ENCODE assay signal across 15 cellular contexts in genomic region chr19:3547767-3548282, GRCh38. TPM values are rescaled to one million over a fixed set of nuclear protein-coding genes. Genes with fewer than 3 reads are reported as not detected.
DNase-seq lines count a peak whose midpoint lies in the region; ATAC-seq and TF ChIP-seq lines count a peak whose summit lies in the region.
"Had no signal": no experiment of that assay in that cellular context is flagged by ENCODE, and none has a peak within 500 bp of the region (broad histone marks: within the 10 kb centered on the region; RNA-seq: fewer than 3 reads in every experiment).

No MANE protein-coding gene starts in this region.

- no peaks in the 10 kb centered on the region for H4K20me1 ChIP-seq in OCI-LY1 (ENCODE audit: insufficient read depth, low read length)

- H3K36me3 ChIP-seq in OCI-LY1 (ENCODE audit: insufficient read depth, low read length): peaks cover 42% of the 10 kb centered on the region

- ATAC-seq in activated CD8-positive, alpha-beta T cell treated with anti-CD3 and anti-CD28 coated beads for 36 hours: no peak
- ATAC-seq in activated CD8-positive, alpha-beta T cell treated with anti-CD3 and anti-CD28 coated beads, Interleukin-2, amount 10 ng/mL, durations not matched to agents 7 days and 5 days: no peak
- ATAC-seq in HG02763 (IDR thresholded peaks at IDR 0.05; ENCODE audit: unreplicated experiment) (no peak), GM21825 (IDR thresholded peaks at IDR 0.05; ENCODE audit: unreplicated experiment) (no peak)
- ATAC-seq: HepG2 had no signal

- no peaks in the 10 kb centered on the region for H3K27me3 Mint-ChIP-seq in activated CD8-positive, alpha-beta T cell treated with anti-CD3 and anti-CD28 coated beads for 36 hours
- H3K27me3 Mint-ChIP-seq in activated CD8-positive, alpha-beta T cell treated with anti-CD3 and anti-CD28 coated beads, Interleukin-2, amount 10 ng/mL, durations not matched to agents 7 days and 5 days (ENCODE audit: low read depth): no peaks in the 10 kb centered on the region
- H3K27me3 Mint-ChIP-seq in dendritic cell treated with granulocyte-macrophage colony-stimulating factor and Interleukin-4, amounts not matched to agents 40 ng/mL and 50 ng/mL, for 4 days: no peaks in the 10 kb centered on the region

- H3K4me1 Mint-ChIP-seq in activated CD8-positive, alpha-beta T cell treated with anti-CD3 and anti-CD28 coated beads for 36 hours (ENCODE audit: low read depth): peaks cover 22% of the 10 kb centered on the region
- peaks cover 16% of the 10 kb centered on the region for H3K4me1 Mint-ChIP-seq in activated CD8-positive, alpha-beta T cell treated with anti-CD3 and anti-CD28 coated beads, Interleukin-2, amount 10 ng/mL, durations not matched to agents 7 days and 5 days (ENCODE audit: low read depth)
- peaks cover 67% of the 10 kb centered on the region for H3K4me1 Mint-ChIP-seq in dendritic cell treated with granulocyte-macrophage colony-stimulating factor and Interleukin-4, amounts not matched to agents 40 ng/mL and 50 ng/mL, for 4 days (ENCODE audit: low read depth)
- H3K4me1 Mint-ChIP-seq: GM23338 had no signal

- no peaks in the 10 kb centered on the region for H3K9me2 ChIP-seq in OCI-LY1 (ENCODE audit: low read depth, low read length)

- CTCF ChIA-PET in activated CD8-positive, alpha-beta T cell treated with anti-CD3 and anti-CD28 coated beads for 36 hours (lab: Charles Lee): interaction anchor here (0.9 to 4.2 kb wide), 3 partner anchors 9 to 57 kb away, joined by 3 to 56 read pairs (median 4); partner anchors contain the start of gene MFSD12
- CTCF ChIA-PET in activated CD8-positive, alpha-beta T cell treated with anti-CD3 and anti-CD28 coated beads, Interleukin-2, amount 10 ng/mL, durations not matched to agents 7 days and 5 days (lab: Charles Lee): interaction anchor here (1.5 to 4.7 kb wide), 2 partner anchors 9 to 10 kb away, joined by 3 to 32 read pairs; partner anchors contain the start of genes MFSD12 and TEKTIP1

- DNase-seq in activated CD8-positive, alpha-beta T cell treated with anti-CD3 and anti-CD28 coated beads for 36 hours: no peak
- DNase-seq in activated CD8-positive, alpha-beta T cell treated with anti-CD3 and anti-CD28 coated beads, Interleukin-2, amount 10 ng/mL, durations not matched to agents 7 days and 5 days: no peak
- DNase-seq in substantia nigra (lab: John Stamatoyannopoulos, UW): no peak
- no peak for DNase-seq in SW 1271 (lab: John Stamatoyannopoulos, UW)
- DNase-seq: Kasumi-1, NCI-H1417, NCI-H2029 treated with DMSO at 0.1 percent for 48 hours, NCI-H510A had no signal

- H3K9me3 ChIP-seq in OCI-LY1 (ENCODE audit: low read length): no peaks in the 10 kb centered on the region
- H3K9me3 ChIP-seq: SJSA1 had no signal

- no peak overlapping the region for H3K4me2 ChIP-seq in OCI-LY1 (ENCODE audit: low read length)
- H3K4me2 ChIP-seq: GM23338 had no signal

- H3K4me1 ChIP-seq in OCI-LY1 (ENCODE audit: insufficient read depth, low read length, severe bottlenecking): peaks cover 14% of the 10 kb centered on the region

- no peaks in the 10 kb centered on the region for H3K79me2 ChIP-seq in OCI-LY1 (ENCODE audit: insufficient read depth, low read length)

- intact Hi-C loops in activated CD8-positive, alpha-beta T cell treated with anti-CD3 and anti-CD28 coated beads for 36 hours (cut with micrococcal nuclease): no loop called here
- intact Hi-C loops in dendritic cell treated with granulocyte-macrophage colony-stimulating factor and Interleukin-4, amounts not matched to agents 40 ng/mL and 50 ng/mL, for 4 days (cut with micrococcal nuclease): loop anchor here (5.0 kb wide), 1 partner anchor 159 kb away; the partner anchor contains the start of gene TJP3

- H3K9ac ChIP-seq in OCI-LY1 (ENCODE audit: low read length): no peak overlapping the region

- H3K4me3 Mint-ChIP-seq in activated CD8-positive, alpha-beta T cell treated with anti-CD3 and anti-CD28 coated beads for 36 hours: no peak overlapping the region
- no peak overlapping the region for H3K4me3 Mint-ChIP-seq in activated CD8-positive, alpha-beta T cell treated with anti-CD3 and anti-CD28 coated beads, Interleukin-2, amount 10 ng/mL, durations not matched to agents 7 days and 5 days
- no peak overlapping the region for H3K4me3 Mint-ChIP-seq in dendritic cell treated with granulocyte-macrophage colony-stimulating factor and Interleukin-4, amounts not matched to agents 40 ng/mL and 50 ng/mL, for 4 days
- H3K4me3 Mint-ChIP-seq: GM23338 had no signal

- H3K27ac ChIP-seq in OCI-LY1 (ENCODE audit: low read depth, low read length, poor library complexity, severe bottlenecking) (no peak overlapping the region), substantia nigra (ENCODE audit: low read depth, low read length, poor library complexity, severe bottlenecking) (peak overlapping the region; percentile 93)
- H3K27ac ChIP-seq: SJSA1 had no signal

- H3K9me3 Mint-ChIP-seq in activated CD8-positive, alpha-beta T cell treated with anti-CD3 and anti-CD28 coated beads for 36 hours: no peaks in the 10 kb centered on the region
- H3K9me3 Mint-ChIP-seq in activated CD8-positive, alpha-beta T cell treated with anti-CD3 and anti-CD28 coated beads, Interleukin-2, amount 10 ng/mL, durations not matched to agents 7 days and 5 days (ENCODE audit: insufficient read depth): no peaks in the 10 kb centered on the region
- H3K9me3 Mint-ChIP-seq in dendritic cell treated with granulocyte-macrophage colony-stimulating factor and Interleukin-4, amounts not matched to agents 40 ng/mL and 50 ng/mL, for 4 days: no peaks in the 10 kb centered on the region
- H3K9me3 Mint-ChIP-seq: GM23338 had no signal

- POLR2A ChIA-PET in activated CD8-positive, alpha-beta T cell treated with anti-CD3 and anti-CD28 coated beads for 36 hours (lab: Charles Lee): interaction anchor here (0.6 to 2.7 kb wide), 3 partner anchors 9 to 11 kb away, joined by 3 to 7 read pairs (median 3); partner anchors contain the start of gene TEKTIP1
- POLR2A ChIA-PET in activated CD8-positive, alpha-beta T cell treated with anti-CD3 and anti-CD28 coated beads, Interleukin-2, amount 10 ng/mL, durations not matched to agents 7 days and 5 days (lab: Charles Lee): interaction anchor here (0.5 to 1.2 kb wide), 2 partner anchors 71 to 925 kb away, joined by 3 to 4 read pairs; no protein-coding TSS in a partner anchor

- peaks cover 13% of the 10 kb centered on the region for H3K36me3 Mint-ChIP-seq in activated CD8-positive, alpha-beta T cell treated with anti-CD3 and anti-CD28 coated beads for 36 hours (ENCODE audit: low read depth)
- H3K36me3 Mint-ChIP-seq in activated CD8-positive, alpha-beta T cell treated with anti-CD3 and anti-CD28 coated beads, Interleukin-2, amount 10 ng/mL, durations not matched to agents 7 days and 5 days (ENCODE audit: low read depth): peaks cover 18% of the 10 kb centered on the region
- H3K36me3 Mint-ChIP-seq in dendritic cell treated with granulocyte-macrophage colony-stimulating factor and Interleukin-4, amounts not matched to agents 40 ng/mL and 50 ng/mL, for 4 days (ENCODE audit: low read depth): peaks cover 100% of the 10 kb centered on the region

- peak; percentile 53 for TF ChIP-seq CTCF in activated CD8-positive, alpha-beta T cell treated with anti-CD3 and anti-CD28 coated beads for 36 hours (IDR thresholded peaks at IDR 0.05)
- 0 out of 2 replicates have a peak, but pooled peaks have one; percentile 3 for TF ChIP-seq CTCF in OCI-LY1 (IDR thresholded peaks at IDR 0.05; ENCODE audit: low read length)

- H3F3A ChIP-seq in OCI-LY1 (ENCODE audit: insufficient read depth, low read length): no peaks in the 10 kb centered on the region

- H2AFZ ChIP-seq in OCI-LY1 (ENCODE audit: low read length): no peak overlapping the region
- H2AFZ ChIP-seq: GM23338 had no signal

- no peak overlapping the region for H3K27ac Mint-ChIP-seq in activated CD8-positive, alpha-beta T cell treated with anti-CD3 and anti-CD28 coated beads for 36 hours
- no peak overlapping the region for H3K27ac Mint-ChIP-seq in activated CD8-positive, alpha-beta T cell treated with anti-CD3 and anti-CD28 coated beads, Interleukin-2, amount 10 ng/mL, durations not matched to agents 7 days and 5 days
- H3K27ac Mint-ChIP-seq in dendritic cell treated with granulocyte-macrophage colony-stimulating factor and Interleukin-4, amounts not matched to agents 40 ng/mL and 50 ng/mL, for 4 days: peak overlapping the region; percentile 39
- H3K27ac Mint-ChIP-seq: GM23338 had no signal

- H3K4me3 ChIP-seq in OCI-LY1 (ENCODE audit: low read depth, low read length, poor library complexity, severe bottlenecking): no peak overlapping the region
- H3K4me3 ChIP-seq: GM23338, SJSA1 had no signal

- no peaks in the 10 kb centered on the region for H3K27me3 ChIP-seq in OCI-LY1 (ENCODE audit: insufficient read depth, low read length)
- H3K27me3 ChIP-seq: SJSA1 had no signal

RNA-seq across cellular contexts. Expression of gene TEKTIP1, which starts 8.9 kb away (rescaled TPM):
- total RNA-seq in activated CD8-positive, alpha-beta T cell treated with anti-CD3 and anti-CD28 coated beads for 36 hours: 1 to 10 TPM; 1.6 to 2.4 TPM
- 1 to 10 TPM; 8.3 to 9.4 TPM for total RNA-seq in activated CD8-positive, alpha-beta T cell treated with anti-CD3 and anti-CD28 coated beads, Interleukin-2, amount 10 ng/mL, durations not matched to agents 7 days and 5 days
- total RNA-seq: GM23338, HepG2 had no signal

RNA-seq across cellular contexts. Expression of gene MFSD12, which starts 9.6 kb away (rescaled TPM):
- total RNA-seq in activated CD8-positive, alpha-beta T cell treated with anti-CD3 and anti-CD28 coated beads for 36 hours: 10 to 100 TPM; 62.4 to 63.5 TPM
- total RNA-seq in activated CD8-positive, alpha-beta T cell treated with anti-CD3 and anti-CD28 coated beads, Interleukin-2, amount 10 ng/mL, durations not matched to agents 7 days and 5 days: 10 to 100 TPM; 61.0 to 63.5 TPM

RNA-seq across cellular contexts. Expression of gene HMG20B, which starts 24.9 kb away (rescaled TPM):
- 10 to 100 TPM; 42.7 to 47.3 TPM for total RNA-seq in activated CD8-positive, alpha-beta T cell treated with anti-CD3 and anti-CD28 coated beads for 36 hours
- total RNA-seq in activated CD8-positive, alpha-beta T cell treated with anti-CD3 and anti-CD28 coated beads, Interleukin-2, amount 10 ng/mL, durations not matched to agents 7 days and 5 days: 10 to 100 TPM; 45.0 to 51.2 TPM

RNA-seq across cellular contexts. Expression of gene GIPC3, which starts 37.5 kb away (rescaled TPM):
- total RNA-seq in activated CD8-positive, alpha-beta T cell treated with anti-CD3 and anti-CD28 coated beads for 36 hours: under 1 TPM; 0.09 to 0.14 TPM
- under 1 TPM; 0.26 to 0.31 TPM for total RNA-seq in activated CD8-positive, alpha-beta T cell treated with anti-CD3 and anti-CD28 coated beads, Interleukin-2, amount 10 ng/mL, durations not matched to agents 7 days and 5 days
- total RNA-seq: HepG2 had no signal

RNA-seq across cellular contexts. Expression of gene FZR1, which starts 41.7 kb away (rescaled TPM):
- 10 to 100 TPM; 39.9 to 40.9 TPM for total RNA-seq in activated CD8-positive, alpha-beta T cell treated with anti-CD3 and anti-CD28 coated beads for 36 hours
- total RNA-seq in activated CD8-positive, alpha-beta T cell treated with anti-CD3 and anti-CD28 coated beads, Interleukin-2, amount 10 ng/mL, durations not matched to agents 7 days and 5 days: 10 to 100 TPM; 72.7 to 81.6 TPM
